8 cellular contexts compared by ENCODE assay signal in the genomic region with DNA sequence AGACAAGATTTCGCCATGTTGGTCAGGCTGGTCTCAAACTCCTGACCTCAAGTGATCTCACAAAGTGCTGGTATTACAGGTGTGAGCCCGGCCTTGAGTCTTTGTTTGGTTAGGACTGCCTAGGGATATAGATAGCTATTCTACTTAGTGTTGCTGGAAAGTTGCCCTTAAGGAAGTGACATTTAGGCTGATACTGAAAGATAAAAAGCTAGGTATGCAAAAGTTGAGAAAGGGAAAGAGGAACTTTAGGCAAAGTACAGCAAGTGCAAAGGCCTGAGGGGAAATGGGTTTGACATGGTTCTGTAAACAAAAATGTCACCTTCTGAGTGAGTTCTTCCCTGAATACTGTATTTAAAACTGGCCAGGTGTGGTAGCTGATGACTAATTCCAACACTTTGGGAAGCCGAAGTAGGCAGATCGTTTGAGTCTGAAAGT.
DNase-seq lines count a peak whose midpoint lies in the region; ATAC-seq, FAIRE-seq and TF ChIP-seq lines count a peak whose summit lies in the region.

No MANE protein-coding gene starts in this region.

- no peak for DNase-seq in T-helper 2 cell treated with Interferon-gamma antibody and Interleukin-4, amounts not matched to agents 5 μg/mL and 100 μg/mL, for 36 hours (ENCODE audit: low spot score)
- no peak for DNase-seq in T-helper 2 cell
- DNase-seq in activated CD8-positive, alpha-beta T cell treated with anti-CD3 and anti-CD28 coated beads for 36 hours = no peak
- peak; percentile 76 for DNase-seq in small intestine
- DNase-seq in uterus = no peak
- no peak for DNase-seq in H54 (ENCODE audit: insufficient read length, low spot score)
- DNase-seq in OCI-M2 (lab: John Stamatoyannopoulos, UW; ENCODE audit: unreplicated experiment) = no peak

- peak overlapping the region; percentile 46 for H3K27ac Mint-ChIP-seq in T-helper 2 cell treated with Interferon-gamma antibody and Interleukin-4, amounts not matched to agents 5 μg/mL and 100 μg/mL, for 36 hours
- peak overlapping the region; percentile 78 for H3K27ac Mint-ChIP-seq in activated CD8-positive, alpha-beta T cell treated with anti-CD3 and anti-CD28 coated beads for 36 hours

- ATAC-seq in HG03095 (IDR thresholded peaks at IDR 0.05; ENCODE audit: unreplicated experiment) = peak; percentile 70
- peak; percentile 32 for ATAC-seq in activated CD8-positive, alpha-beta T cell treated with anti-CD3 and anti-CD28 coated beads for 36 hours

- FAIRE-seq in small intestine (lab: Jason Lieb, UNC) = peak; percentile 76
- no peak for FAIRE-seq in H54 (lab: Jason Lieb, UNC)

- intact Hi-C loops in activated CD8-positive, alpha-beta T cell treated with anti-CD3 and anti-CD28 coated beads for 36 hours (cut with micrococcal nuclease) = no loop called here
- intact Hi-C loops in uterus (cut with DNase I; ENCODE audit: low total_unique reads) = no loop called here

- CTCF ChIA-PET in activated CD8-positive, alpha-beta T cell treated with anti-CD3 and anti-CD28 coated beads for 36 hours (lab: Charles Lee) = interaction anchor here (1.2 to 1.5 kb wide), 2 partner anchors 15 to 18 kb away, joined by 3 to 4 read pairs; no protein-coding TSS in a partner anchor

- no peaks in the 10 kb centered on the region for H3K9me3 Mint-ChIP-seq in T-helper 2 cell treated with Interferon-gamma antibody and Interleukin-4, amounts not matched to agents 5 μg/mL and 100 μg/mL, for 36 hours
- H3K9me3 Mint-ChIP-seq in activated CD8-positive, alpha-beta T cell treated with anti-CD3 and anti-CD28 coated beads for 36 hours = no peaks in the 10 kb centered on the region

- H3K36me3 Mint-ChIP-seq in T-helper 2 cell treated with Interferon-gamma antibody and Interleukin-4, amounts not matched to agents 5 μg/mL and 100 μg/mL, for 36 hours (ENCODE audit: low read depth) = peaks cover 31% of the 10 kb centered on the region
- H3K36me3 Mint-ChIP-seq in activated CD8-positive, alpha-beta T cell treated with anti-CD3 and anti-CD28 coated beads for 36 hours (ENCODE audit: low read depth) = peaks cover 6% of the 10 kb centered on the region

- H3K27me3 Mint-ChIP-seq in T-helper 2 cell treated with Interferon-gamma antibody and Interleukin-4, amounts not matched to agents 5 μg/mL and 100 μg/mL, for 36 hours (ENCODE audit: low read depth) = no peaks in the 10 kb centered on the region
- no peaks in the 10 kb centered on the region for H3K27me3 Mint-ChIP-seq in activated CD8-positive, alpha-beta T cell treated with anti-CD3 and anti-CD28 coated beads for 36 hours

- H3K4me1 ChIP-seq in small intestine (ENCODE audit: control insufficient read depth in 2 of 2, insufficient read depth in 1 of 2, low read depth in 1 of 2, low read length in 1 of 2) = peaks cover 11 to 18% of the 10 kb centered on the region in 2 donors
- peaks cover 0 to 3% of the 10 kb centered on the region in 2 donors for H3K4me1 ChIP-seq in uterus

- peak overlapping the region in 1 of 2 donors; percentile 48 for H3K27ac ChIP-seq in small intestine (ENCODE audit: low read depth in 1 of 2, low read length in 1 of 2)
- H3K27ac ChIP-seq in uterus = no peak overlapping the region

- POLR2A ChIA-PET in activated CD8-positive, alpha-beta T cell treated with anti-CD3 and anti-CD28 coated beads for 36 hours (lab: Charles Lee) = no interaction called here

- peaks cover 47% of the 10 kb centered on the region for H3K4me1 Mint-ChIP-seq in T-helper 2 cell treated with Interferon-gamma antibody and Interleukin-4, amounts not matched to agents 5 μg/mL and 100 μg/mL, for 36 hours (ENCODE audit: low read depth)
- peaks cover 54% of the 10 kb centered on the region for H3K4me1 Mint-ChIP-seq in activated CD8-positive, alpha-beta T cell treated with anti-CD3 and anti-CD28 coated beads for 36 hours (ENCODE audit: low read depth)

- no peak overlapping the region for H3K4me3 ChIP-seq in small intestine (ENCODE audit: low read depth in 1 of 2, low read length in 2 of 2)
- no peak overlapping the region for H3K4me3 ChIP-seq in uterus

- no peaks in the 10 kb centered on the region for H3K27me3 ChIP-seq in small intestine (ENCODE audit: control insufficient read depth in 2 of 2, insufficient read depth in 2 of 2, low read length in 2 of 2)
- H3K27me3 ChIP-seq in uterus = no peaks in the 10 kb centered on the region

- TF ChIP-seq POLR2A in uterus (IDR thresholded peaks at IDR 0.05) (no peak), H54 (IDR thresholded peaks at IDR 0.05; ENCODE audit: low read depth, low read length) (no peak)

- no peak for TF ChIP-seq CTCF in activated CD8-positive, alpha-beta T cell treated with anti-CD3 and anti-CD28 coated beads for 36 hours (IDR thresholded peaks at IDR 0.05)
- no peak for TF ChIP-seq CTCF in uterus (IDR thresholded peaks at IDR 0.05)

- 18 to 43% (median 23%) methylated on average over 4 of the region's 4 CpGs for WGBS in small intestine, 3 donors

- no peak overlapping the region for H3K4me3 Mint-ChIP-seq in T-helper 2 cell treated with Interferon-gamma antibody and Interleukin-4, amounts not matched to agents 5 μg/mL and 100 μg/mL, for 36 hours
- H3K4me3 Mint-ChIP-seq in activated CD8-positive, alpha-beta T cell treated with anti-CD3 and anti-CD28 coated beads for 36 hours = no peak overlapping the region

- no peaks in the 10 kb centered on the region for H3K9me3 ChIP-seq in small intestine (ENCODE audit: control insufficient read depth, low read depth)
- no peaks in the 10 kb centered on the region for H3K9me3 ChIP-seq in uterus

- no peaks in the 10 kb centered on the region for H3K36me3 ChIP-seq in small intestine (ENCODE audit: control insufficient read depth in 2 of 2, insufficient read depth in 2 of 2, low read length in 2 of 2)
- no peaks in the 10 kb centered on the region for H3K36me3 ChIP-seq in uterus
